12 cellular contexts compared by ENCODE assay signal in genomic region chr16:88387941-88388627, GRCh38. TPM values are rescaled to one million over a fixed set of nuclear protein-coding genes. Genes with fewer than 3 reads are reported as not detected.
DNase-seq lines count a peak whose midpoint lies in the region; ATAC-seq, FAIRE-seq and TF ChIP-seq lines count a peak whose summit lies in the region.
"Had no signal": no experiment of that assay in that cellular context is flagged by ENCODE, and none has a peak within 500 bp of the region (broad histone marks: within the 10 kb centered on the region; RNA-seq: fewer than 3 reads in every experiment).

No MANE protein-coding gene starts in this region.

- peaks cover 69% of the 10 kb centered on the region for H3K79me2 ChIP-seq in GM23248 (ENCODE audit: insufficient read depth)

- no peak overlapping the region for H3K27ac Mint-ChIP-seq in activated CD8-positive, alpha-beta T cell treated with anti-CD3 and anti-CD28 coated beads, Interleukin-2, amount 10 ng/mL, durations not matched to agents 7 days and 5 days

- H3K4me3 ChIP-seq in GM23248 (no peak overlapping the region), body of pancreas (no peak overlapping the region), kidney (ENCODE audit: low read length in 2 of 2) (no peak overlapping the region), retinal pigment epithelial cell (ENCODE audit: low read length) (no peak overlapping the region)

- no peaks in the 10 kb centered on the region for H4K20me1 ChIP-seq in GM23248 (ENCODE audit: insufficient read depth)

- in situ Hi-C loops in GM23248 (cut with MboI), result no loop called here

- H3K9ac ChIP-seq in GM23248 (peak overlapping the region; percentile 6; the same call in 1 of the 2 replicates), kidney (ENCODE audit: low read length in 2 of 2) (no peak overlapping the region)

- WGBS in GM23248 (ENCODE audit: low coverage in 1 of 2, low lambda C conversion rate in 2 of 2, missing lambda C conversion rate in 2 of 2), 2 experiments, result 77 to 80% methylated on average over 27 of the region's 27 CpGs
- WGBS in body of pancreas, 2 donors, result 23 to 31% methylated on average over 9 to 27 of the region's 27 CpGs

- no peak overlapping the region for H3K4me3 Mint-ChIP-seq in activated CD8-positive, alpha-beta T cell treated with anti-CD3 and anti-CD28 coated beads, Interleukin-2, amount 10 ng/mL, durations not matched to agents 7 days and 5 days

- H3K9me3 ChIP-seq in GM23248 (ENCODE audit: low read depth), result no peaks in the 10 kb centered on the region
- no peaks in the 10 kb centered on the region for H3K9me3 ChIP-seq in body of pancreas
- H3K9me3 ChIP-seq in kidney (ENCODE audit: control insufficient read depth in 1 of 2, low read length in 2 of 2), result no peaks in the 10 kb centered on the region

- H3K27ac ChIP-seq in GM23248 (no peak overlapping the region), body of pancreas (peak overlapping the region; percentile 63 to 91 (median 88)), kidney (ENCODE audit: low read depth in 2 of 2, low read length in 2 of 2) (no peak overlapping the region)
- H3K27ac ChIP-seq: brain microvascular endothelial cell had no signal

- no peaks in the 10 kb centered on the region for H3K27me3 ChIP-seq in GM23248 (replicated peaks; ENCODE audit: insufficient read depth)
- H3K27me3 ChIP-seq in body of pancreas, result peaks cover 0 to 5% of the 10 kb centered on the region in 2 donors
- H3K27me3 ChIP-seq: brain microvascular endothelial cell had no signal

- DNase-seq in GM23248 (peak; percentile 42), body of pancreas (peak; percentile 66 to 85 (median 76)), kidney (peak; percentile 87), retinal pigment epithelial cell (ENCODE audit: low read depth) (peak; percentile 64), NCI-H1092 (lab: John Stamatoyannopoulos, UW) (no peak), RKO (ENCODE audit: low spot score) (no peak)
- no peak for DNase-seq in activated CD8-positive, alpha-beta T cell treated with anti-CD3 and anti-CD28 coated beads, Interleukin-2, amount 10 ng/mL, durations not matched to agents 7 days and 5 days
- DNase-seq: activated CD4-positive, alpha-beta T cell treated with anti-CD3 and anti-CD28 coated beads for 4 hours; brain microvascular endothelial cell; DMS53; MM.1S had no signal

- intact Hi-C loops in body of pancreas (cut with DNase I) (no loop called here), kidney (cut with DNase I) (no loop called here)

- H3K4me1 Mint-ChIP-seq in activated CD8-positive, alpha-beta T cell treated with anti-CD3 and anti-CD28 coated beads, Interleukin-2, amount 10 ng/mL, durations not matched to agents 7 days and 5 days (ENCODE audit: low read depth), result no peaks in the 10 kb centered on the region

- no peaks in the 10 kb centered on the region for H3F3A ChIP-seq in GM23248 (ENCODE audit: insufficient read depth)

- H3K27me3 Mint-ChIP-seq in activated CD8-positive, alpha-beta T cell treated with anti-CD3 and anti-CD28 coated beads, Interleukin-2, amount 10 ng/mL, durations not matched to agents 7 days and 5 days (ENCODE audit: low read depth), result peaks cover 25% of the 10 kb centered on the region

- ATAC-seq in body of pancreas, result peak; percentile 88
- ATAC-seq in activated CD8-positive, alpha-beta T cell treated with anti-CD3 and anti-CD28 coated beads, Interleukin-2, amount 10 ng/mL, durations not matched to agents 7 days and 5 days, result no peak
- ATAC-seq in HG03469 (IDR thresholded peaks at IDR 0.05; ENCODE audit: unreplicated experiment), result no peak

- H3K4me2 ChIP-seq in GM23248 (ENCODE audit: unreplicated experiment), result no peak overlapping the region

- no peaks in the 10 kb centered on the region; the same call in 1 of the 2 replicates for H3K4me1 ChIP-seq in GM23248 (ENCODE audit: insufficient read depth)
- peaks cover 29% of the 10 kb centered on the region for H3K4me1 ChIP-seq in body of pancreas
- H3K4me1 ChIP-seq in kidney (ENCODE audit: control insufficient read depth in 1 of 2, insufficient read depth in 1 of 2, low read depth in 1 of 2, low read length in 2 of 2), result peaks cover 0 to 3% of the 10 kb centered on the region in 2 donors

- no peak overlapping the region for H2AFZ ChIP-seq in GM23248

- no peaks in the 10 kb centered on the region for H3K9me3 Mint-ChIP-seq in activated CD8-positive, alpha-beta T cell treated with anti-CD3 and anti-CD28 coated beads, Interleukin-2, amount 10 ng/mL, durations not matched to agents 7 days and 5 days (ENCODE audit: insufficient read depth)

- no peak for FAIRE-seq in kidney (lab: Jason Lieb, UNC)

- H3K36me3 Mint-ChIP-seq in activated CD8-positive, alpha-beta T cell treated with anti-CD3 and anti-CD28 coated beads, Interleukin-2, amount 10 ng/mL, durations not matched to agents 7 days and 5 days (ENCODE audit: low read depth), result no peaks in the 10 kb centered on the region

- TF ChIP-seq CTCF in body of pancreas (IDR thresholded peaks at IDR 0.05), result peak in 3 of 7 experiments; percentile 15 to 27 (median 24)
- TF ChIP-seq CTCF in kidney (IDR thresholded peaks at IDR 0.05; ENCODE audit: borderline replicate concordance, extremely low read depth, insufficient read depth), result no peak
- TF ChIP-seq CTCF in retinal pigment epithelial cell (conservative IDR thresholded peaks at IDR 0.05; ENCODE audit: low read depth, low read length), result peak; percentile 22

- peak in 2 of 3 donors; percentile 55 to 72 for TF ChIP-seq POLR2A in body of pancreas (IDR thresholded peaks at IDR 0.05)

- CTCF ChIA-PET in activated CD8-positive, alpha-beta T cell treated with anti-CD3 and anti-CD28 coated beads, Interleukin-2, amount 10 ng/mL, durations not matched to agents 7 days and 5 days (lab: Charles Lee), result no interaction called here

- H3K36me3 ChIP-seq in GM23248 (ENCODE audit: low read depth) (no peaks in the 10 kb centered on the region), body of pancreas (replicated peaks in 1 of 2; ENCODE audit: insufficient read depth in 1 of 2, low read depth in 2 of 2) (no peaks in the 10 kb centered on the region), kidney (ENCODE audit: control insufficient read depth in 1 of 2, insufficient read depth in 2 of 2, low read length in 2 of 2) (no peaks in the 10 kb centered on the region)

- H3K9me2 ChIP-seq in GM23248 (ENCODE audit: insufficient read depth), result no peaks in the 10 kb centered on the region

- POLR2A ChIA-PET in activated CD8-positive, alpha-beta T cell treated with anti-CD3 and anti-CD28 coated beads, Interleukin-2, amount 10 ng/mL, durations not matched to agents 7 days and 5 days (lab: Charles Lee), result no interaction called here

RNA-seq across cellular contexts. Expression of gene ZNF469, which starts 5.3 kb away (rescaled TPM):
- total RNA-seq in GM23248 (2014; rRNA removed; shearing (Covaris generic)), result 2.3 and 2.6 TPM in 2 replicates
- 0.65 and 0.70 TPM in 2 replicates for polyA plus RNA-seq in GM23248 (2016; fragmentation: Nextera tagmentation; extraction: Ambion mirVana)
- total RNA-seq in body of pancreas, result 1 to 10 TPM in 1 of 2 donors, under 1 TPM in 1; 0.99 to 1.0 TPM
- 1.6 TPM for total RNA-seq in kidney
- 0.09 TPM for polyA plus RNA-seq in kidney (ENCODE audit: insufficient read depth, low read depth, low replicate concordance)
- under 1 TPM; 0.66 to 0.83 TPM for total RNA-seq in activated CD8-positive, alpha-beta T cell treated with anti-CD3 and anti-CD28 coated beads, Interleukin-2, amount 10 ng/mL, durations not matched to agents 7 days and 5 days

Comparison
In these comparisons a context has a peak if more than half of its experiments do, and no peak if none do; other contexts are left out.
1. DNase-seq: peak in GM23248 (single experiment), body of pancreas (4 of 4), kidney (single experiment) and retinal pigment epithelial cell (single experiment); none in activated CD8-positive, alpha-beta T cell treated with anti-CD3 and anti-CD28 coated beads, Interleukin-2, amount 10 ng/mL, durations not matched to agents 7 days and 5 days (single experiment), NCI-H1092 (single experiment) and RKO (single experiment).
2. H3K27ac ChIP-seq: peak in body of pancreas (4 of 4); none in GM23248 (single experiment) and kidney (0 of 2).